Comparison of ENCODE assay signal across 8 cellular contexts in the genomic region with DNA sequence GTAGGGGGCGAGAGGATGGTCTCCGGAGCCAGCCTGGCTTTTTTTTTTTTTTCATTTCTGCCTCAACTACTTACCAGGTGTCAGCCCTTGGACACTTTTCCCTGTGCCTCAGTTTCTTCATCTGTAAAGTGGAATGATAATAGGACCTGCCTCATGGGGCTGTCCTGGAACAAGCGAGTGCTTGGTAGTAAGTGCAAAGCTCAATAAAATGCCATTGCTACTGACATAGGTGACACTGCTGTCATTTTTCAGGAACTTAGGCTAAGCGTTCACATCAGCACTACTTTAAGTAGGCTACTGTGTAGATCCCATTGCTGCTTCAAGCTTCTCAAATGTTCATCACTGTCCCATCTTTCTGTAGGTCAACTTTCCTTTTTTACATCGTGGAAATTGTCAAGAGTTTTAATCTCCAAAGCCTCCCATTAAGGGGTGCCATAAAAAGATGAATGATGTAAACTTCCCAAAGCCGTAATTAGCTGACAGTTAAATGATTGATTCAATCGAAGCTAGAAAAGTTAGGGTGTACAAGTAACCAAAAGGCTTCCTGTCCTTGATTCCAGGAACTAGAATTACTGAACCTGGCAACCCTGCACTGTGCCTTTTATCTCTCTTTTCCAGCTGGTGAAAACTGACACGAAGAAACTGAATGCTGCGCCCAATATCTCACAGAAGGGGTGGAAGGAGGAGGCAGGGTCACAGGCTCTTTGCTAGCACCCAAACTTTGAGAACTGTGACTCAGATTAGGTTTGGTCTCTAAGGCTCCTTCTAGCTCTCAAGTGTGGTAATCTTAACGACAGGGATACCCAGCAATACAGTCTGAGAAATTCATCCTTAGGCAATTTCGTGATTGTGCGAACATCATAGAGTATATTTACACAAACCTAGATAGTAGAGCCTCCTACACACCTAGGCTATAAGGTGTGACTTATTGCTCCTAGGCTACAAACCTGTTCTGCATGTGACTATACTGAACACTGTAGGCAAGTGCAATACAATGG.
A peak's percentile ranks its signal among the peaks of the same experiment; 100 is the strongest.
DNase-seq lines count a peak whose midpoint lies in the region; ATAC-seq and TF ChIP-seq lines count a peak whose summit lies in the region.

No MANE protein-coding gene starts in this region.

- H3K4me2 ChIP-seq in DND-41 (ENCODE audit: insufficient read depth, low read length) (peak overlapping the region; percentile 82), KMS-11 (peak overlapping the region; percentile 49; the same call in 1 of the 2 replicates)

- no peaks in the 10 kb centered on the region for H3K9me3 Mint-ChIP-seq in stimulated activated effector memory CD8-positive, alpha-beta T cell treated with anti-CD3 and anti-CD28 coated beads, Interleukin-12 subunit alpha, Interleukin-12 subunit beta, amount 100 ng/mL, for 72 hours

- H3K27ac Mint-ChIP-seq in stimulated activated effector memory CD8-positive, alpha-beta T cell treated with anti-CD3 and anti-CD28 coated beads, Interleukin-12 subunit alpha, Interleukin-12 subunit beta, amount 100 ng/mL, for 72 hours, result peak overlapping the region; percentile 69

- H2AFZ ChIP-seq in DND-41 (ENCODE audit: low read depth, low read length) (peak overlapping the region; percentile 72), KMS-11 (ENCODE audit: low read depth) (peak overlapping the region; percentile 94)

- H3K4me1 ChIP-seq in DND-41 (ENCODE audit: insufficient read depth, low read length), result peaks cover 38% of the 10 kb centered on the region
- H3K4me1 ChIP-seq in KMS-11 (ENCODE audit: low read depth, poor library complexity, severe bottlenecking), result peaks cover 19% of the 10 kb centered on the region
- peaks cover 20% of the 10 kb centered on the region for H3K4me1 ChIP-seq in adipocyte (ENCODE audit: control insufficient read depth, insufficient read depth, low read length)
- peaks cover 23% of the 10 kb centered on the region for H3K4me1 ChIP-seq in iPS-20b (ENCODE audit: insufficient read depth, low read length)

- peaks cover 2% of the 10 kb centered on the region for H3K9me3 ChIP-seq in DND-41 (ENCODE audit: insufficient read depth, low read length, severe bottlenecking)
- H3K9me3 ChIP-seq in adipocyte (ENCODE audit: control insufficient read depth, low read length), result no peaks in the 10 kb centered on the region
- no peaks in the 10 kb centered on the region for H3K9me3 ChIP-seq in iPS-20b (ENCODE audit: insufficient read depth, low read depth, low read length)

- H3K4me3 ChIP-seq in DND-41 (ENCODE audit: low read depth in 1 of 2, low read length in 2 of 2) (peak overlapping the region; percentile 30 to 71; a peak in 3 of 4 replicates), KMS-11 (IDR thresholded peaks at IDR 0.05; ENCODE audit: insufficient read depth, low read depth, low read length) (no peak overlapping the region), adipocyte (ENCODE audit: low read length) (peak overlapping the region; percentile 98), iPS-20b (ENCODE audit: low read length) (peak overlapping the region; percentile 100)

- DNase-seq in DND-41, result peak; percentile 57
- DNase-seq in adipocyte (ENCODE audit: low read depth), result peak; percentile 18
- no peak for DNase-seq in stimulated activated effector memory CD8-positive, alpha-beta T cell treated with anti-CD3 and anti-CD28 coated beads, Interleukin-12 subunit alpha, Interleukin-12 subunit beta, amount 100 ng/mL, for 72 hours (ENCODE audit: low spot score in 2 of 2)
- no peak for DNase-seq in amygdala (lab: John Stamatoyannopoulos, UW)
- DNase-seq in SKM-1 treated with dmso at 0.1 percent for 144 hours (lab: John Stamatoyannopoulos, UW; ENCODE audit: unreplicated experiment), result no peak

- H3K27me3 ChIP-seq in DND-41 (ENCODE audit: insufficient read depth, low read length, poor library complexity) (no peaks in the 10 kb centered on the region), KMS-11 (ENCODE audit: insufficient read depth, low read depth) (no peaks in the 10 kb centered on the region), adipocyte (replicated peaks; ENCODE audit: control insufficient read depth, insufficient read depth, low read length) (no peaks in the 10 kb centered on the region), iPS-20b (ENCODE audit: insufficient read depth, low read length) (peaks cover 14% of the 10 kb centered on the region)

- ATAC-seq in DND-41 (ENCODE audit: insufficient read depth, low read depth) (peak; percentile 52), HG03457 (IDR thresholded peaks at IDR 0.05; ENCODE audit: unreplicated experiment) (no peak)
- ATAC-seq in stimulated activated effector memory CD8-positive, alpha-beta T cell treated with anti-CD3 and anti-CD28 coated beads, Interleukin-12 subunit alpha, Interleukin-12 subunit beta, amount 100 ng/mL, for 72 hours, result peak; percentile 38

- TF ChIP-seq CTCF in DND-41 (IDR thresholded peaks at IDR 0.05; ENCODE audit: borderline replicate concordance, extremely low read depth, low read length, poor library complexity, severe bottlenecking), result no peak
- TF ChIP-seq CTCF in KMS-11 (conservative IDR thresholded peaks at IDR 0.05; ENCODE audit: low read depth, low read length), result no peak

- H3K27ac ChIP-seq in DND-41 (ENCODE audit: low read length) (peak overlapping the region; percentile 62), KMS-11 (no peak overlapping the region), iPS-20b (ENCODE audit: low read length) (no peak overlapping the region)

- peak overlapping the region; percentile 78 for H3K9ac ChIP-seq in DND-41 (ENCODE audit: low read depth, low read length)
- peak overlapping the region; percentile 73 for H3K9ac ChIP-seq in KMS-11
- H3K9ac ChIP-seq in adipocyte (ENCODE audit: low read length), result peak overlapping the region; percentile 83
- H3K9ac ChIP-seq in iPS-20b (ENCODE audit: low read depth, low read length), result peak overlapping the region; percentile 98; the same call in 1 of the 2 replicates

- H3K36me3 ChIP-seq in DND-41 (ENCODE audit: insufficient read depth, low read length) (no peaks in the 10 kb centered on the region; the same call in 1 of the 2 replicates), KMS-11 (ENCODE audit: insufficient read depth) (no peaks in the 10 kb centered on the region), adipocyte (ENCODE audit: control insufficient read depth, insufficient read depth, low read length, severe bottlenecking) (no peaks in the 10 kb centered on the region), iPS-20b (ENCODE audit: insufficient read depth, low read depth, low read length) (no peaks in the 10 kb centered on the region)

- H3K4me1 Mint-ChIP-seq in stimulated activated effector memory CD8-positive, alpha-beta T cell treated with anti-CD3 and anti-CD28 coated beads, Interleukin-12 subunit alpha, Interleukin-12 subunit beta, amount 100 ng/mL, for 72 hours, result peaks cover 7% of the 10 kb centered on the region

- H3K36me3 Mint-ChIP-seq in stimulated activated effector memory CD8-positive, alpha-beta T cell treated with anti-CD3 and anti-CD28 coated beads, Interleukin-12 subunit alpha, Interleukin-12 subunit beta, amount 100 ng/mL, for 72 hours, result no peaks in the 10 kb centered on the region

- H4K20me1 ChIP-seq in DND-41 (ENCODE audit: insufficient read depth, low read length), result peaks cover 5% of the 10 kb centered on the region; the same call in 1 of the 2 replicates
- H4K20me1 ChIP-seq in KMS-11 (ENCODE audit: insufficient read depth), result no peaks in the 10 kb centered on the region

- H3K79me2 ChIP-seq in DND-41 (ENCODE audit: insufficient read depth, low read length) (peaks cover 36% of the 10 kb centered on the region), KMS-11 (ENCODE audit: insufficient read depth, low read depth) (0 out of 2 replicates have a peak, but pooled peaks cover under 1% of the 10 kb centered on the region)

- H3K4me3 Mint-ChIP-seq in stimulated activated effector memory CD8-positive, alpha-beta T cell treated with anti-CD3 and anti-CD28 coated beads, Interleukin-12 subunit alpha, Interleukin-12 subunit beta, amount 100 ng/mL, for 72 hours, result peak overlapping the region; percentile 68

Comparison
In these comparisons a context has a peak if more than half of its experiments do, and no peak if none do; other contexts are left out.
1. DNase-seq: peak in DND-41 (single experiment) and adipocyte (single experiment); none in stimulated activated effector memory CD8-positive, alpha-beta T cell treated with anti-CD3 and anti-CD28 coated beads, Interleukin-12 subunit alpha, Interleukin-12 subunit beta, amount 100 ng/mL, for 72 hours (0 of 2), amygdala (0 of 56) and SKM-1 treated with dmso at 0.1 percent for 144 hours (single experiment).
2. Peak in every context shown above with its lines, with median percentiles within 50 percentile points of each other: H3K9ac ChIP-seq.